22 cellular contexts compared by ENCODE assay signal in genomic region chr9:131017067-131017466, GRCh38. TPM values are rescaled to one million over a fixed set of nuclear protein-coding genes. Genes with fewer than 3 reads are reported as not detected.
DNase-seq lines count a peak whose midpoint lies in the region; ATAC-seq, FAIRE-seq and TF ChIP-seq lines count a peak whose summit lies in the region.
"Had no signal": no experiment of that assay in that cellular context is flagged by ENCODE, and none has a peak within 500 bp of the region (broad histone marks: within the 10 kb centered on the region; RNA-seq: fewer than 3 reads in every experiment).

No MANE protein-coding gene starts in this region.

- H2BK120ac ChIP-seq in H1 (replicated peaks; ENCODE audit: low read depth, low read length): no peak overlapping the region

- no peak overlapping the region for H2BK15ac ChIP-seq in H1 (ENCODE audit: low read length)

- no peaks in the 10 kb centered on the region for H3K36me3 ChIP-seq in heart right ventricle
- H3K36me3 ChIP-seq in H1 (ENCODE audit: control insufficient read depth in 2 of 4, insufficient read depth in 4 of 4, low read length in 3 of 4): no peaks in the 10 kb centered on the region
- no peaks in the 10 kb centered on the region for H3K36me3 ChIP-seq in neural progenitor cell
- no peaks in the 10 kb centered on the region for H3K36me3 ChIP-seq in naive thymus-derived CD4-positive, alpha-beta T cell (ENCODE audit: control insufficient read depth in 2 of 3, insufficient read depth in 3 of 3, low read length in 3 of 3)
- no peaks in the 10 kb centered on the region for H3K36me3 ChIP-seq in effector memory CD4-positive, alpha-beta T cell (ENCODE audit: control insufficient read depth, insufficient read depth, low read length)
- H3K36me3 ChIP-seq: Peyer's patch had no signal

- intact Hi-C loops in left cardiac atrium (cut with DNase I): no loop called here
- intact Hi-C loops in heart right ventricle (cut with DNase I): no loop called here
- intact Hi-C loops in naive thymus-derived CD4-positive, alpha-beta T cell (cut with micrococcal nuclease): no loop called here

- 62 to 65% methylated on average over 21 of the region's 21 CpGs for WGBS in heart right ventricle, 2 donors
- WGBS in H1 (ENCODE audit: extremely low coverage in 1 of 2, insufficient coverage in 1 of 2, insufficient read length in 1 of 2, insufficient replicate concordance in 2 of 2, low coverage in 1 of 2, low lambda C conversion rate in 2 of 2, missing lambda C conversion rate in 1 of 2), 2 experiments: 91% methylated on average over 21 of the region's 21 CpGs; no CpG with 5 or more reads in 1 of the 2 experiments

- no peak overlapping the region for H3K4ac ChIP-seq in H1 (replicated peaks; ENCODE audit: insufficient read length, low read depth, low read length)

- H3K23me2 ChIP-seq in H1 (ENCODE audit: low read depth, low read length): no peaks in the 10 kb centered on the region

- TF ChIP-seq EP300 in H1 (IDR thresholded peaks at IDR 0.05; ENCODE audit: borderline replicate concordance in 1 of 2, low read depth in 2 of 2, low read length in 2 of 2): no peak

- peaks cover 0 to 31% (median 13%) of the 10 kb centered on the region in 7 donors for H3K27me3 ChIP-seq in heart right ventricle
- H3K27me3 ChIP-seq in H1 (replicated peaks in 1 of 4; ENCODE audit: control insufficient read depth in 3 of 4, extremely low read depth in 1 of 4, insufficient read depth in 3 of 4, low read length in 3 of 4): no peaks in the 10 kb centered on the region
- no peaks in the 10 kb centered on the region for H3K27me3 ChIP-seq in neural progenitor cell
- H3K27me3 ChIP-seq in naive thymus-derived CD4-positive, alpha-beta T cell (ENCODE audit: control insufficient read depth in 2 of 2, insufficient read depth in 2 of 2, low read length in 2 of 2): no peaks in the 10 kb centered on the region
- no peaks in the 10 kb centered on the region for H3K27me3 ChIP-seq in effector memory CD4-positive, alpha-beta T cell (replicated peaks; ENCODE audit: control insufficient read depth, insufficient read depth, low read length, poor library complexity, severe bottlenecking)
- H3K27me3 ChIP-seq: Peyer's patch had no signal

- H3K18ac ChIP-seq in H1 (ENCODE audit: extremely low read depth, low read length): no peak overlapping the region

- H3K4me1 Mint-ChIP-seq in neural progenitor cell (peaks cover 26% of the 10 kb centered on the region), glutamatergic neuron (ENCODE audit: low read depth, unreplicated experiment) (no peaks in the 10 kb centered on the region)
- peaks cover 0 to 2% (median 0%) of the 10 kb centered on the region in 7 donors for H3K4me1 Mint-ChIP-seq in naive thymus-derived CD4-positive, alpha-beta T cell
- H3K4me1 Mint-ChIP-seq: IgD-negative memory B cell had no signal

- H3K27me3 Mint-ChIP-seq in neural progenitor cell (ENCODE audit: insufficient read depth, low read depth) (peaks cover 14% of the 10 kb centered on the region), glutamatergic neuron (ENCODE audit: unreplicated experiment) (peaks cover 5% of the 10 kb centered on the region)
- H3K27me3 Mint-ChIP-seq in naive thymus-derived CD4-positive, alpha-beta T cell: peaks cover 3 to 21% (median 13%) of the 10 kb centered on the region in 5 donors

- peaks cover 0 to 11% (median 0%) of the 10 kb centered on the region in 9 donors for H3K4me1 ChIP-seq in heart right ventricle
- peaks cover 0 to 10% (median 4%) of the 10 kb centered on the region in 4 experiments; a peak in 5 of 7 replicates for H3K4me1 ChIP-seq in H1 (replicated peaks in 1 of 4; ENCODE audit: control insufficient read depth in 3 of 4, insufficient read depth in 4 of 4, low read length in 3 of 4)
- peaks cover 8% of the 10 kb centered on the region for H3K4me1 ChIP-seq in neural progenitor cell
- H3K4me1 ChIP-seq in naive thymus-derived CD4-positive, alpha-beta T cell (ENCODE audit: control insufficient read depth in 2 of 2, insufficient read depth in 2 of 2, low read length in 2 of 2): no peaks in the 10 kb centered on the region
- no peaks in the 10 kb centered on the region for H3K4me1 ChIP-seq in effector memory CD4-positive, alpha-beta T cell (ENCODE audit: control insufficient read depth, insufficient read depth, low read length, poor library complexity, severe bottlenecking)
- H3K4me1 ChIP-seq: Peyer's patch had no signal

- H3K56ac ChIP-seq in H1 (replicated peaks; ENCODE audit: insufficient read length, low read depth, low read length): no peak overlapping the region

- H3K9me3 ChIP-seq in heart right ventricle (peaks cover 0 to 10% (median 0%) of the 10 kb centered on the region in 11 donors), H1 (ENCODE audit: insufficient read depth in 2 of 2, low read depth in 1 of 2, low read length in 1 of 2) (no peaks in the 10 kb centered on the region), neural progenitor cell (ENCODE audit: low read depth) (no peaks in the 10 kb centered on the region)
- H3K9me3 ChIP-seq in naive thymus-derived CD4-positive, alpha-beta T cell (ENCODE audit: control insufficient read depth in 2 of 3, low read length in 3 of 3): no peaks in the 10 kb centered on the region
- no peaks in the 10 kb centered on the region for H3K9me3 ChIP-seq in effector memory CD4-positive, alpha-beta T cell (ENCODE audit: control insufficient read depth, low read length)
- H3K9me3 ChIP-seq: Peyer's patch, SK-N-SH had no signal

- H3K23ac ChIP-seq in H1 (ENCODE audit: insufficient read length): no peak overlapping the region

- H3K4me3 ChIP-seq in heart right ventricle (no peak overlapping the region), H1 (ENCODE audit: extremely low read depth in 1 of 4, insufficient read depth in 2 of 4, low read depth in 3 of 4, low read length in 4 of 4) (no peak overlapping the region), neural progenitor cell (no peak overlapping the region)
- H3K4me3 ChIP-seq in naive thymus-derived CD4-positive, alpha-beta T cell (ENCODE audit: low read length): no peak overlapping the region
- H3K4me3 ChIP-seq in effector memory CD4-positive, alpha-beta T cell (ENCODE audit: insufficient read depth, low read depth, low read length, poor library complexity, severe bottlenecking): no peak overlapping the region
- H3K4me3 ChIP-seq: Peyer's patch had no signal

- H2AFZ ChIP-seq in H1 (ENCODE audit: low read length) (no peak overlapping the region), neural progenitor cell (replicated peaks) (peak overlapping the region; percentile 19)

- no peaks in the 10 kb centered on the region for H3F3A ChIP-seq in neural progenitor cell (ENCODE audit: low read depth)

- H2BK12ac ChIP-seq in H1 (ENCODE audit: low read depth, low read length): no peak overlapping the region

- FAIRE-seq in H1 (lab: Jason Lieb, UNC): no peak
- FAIRE-seq: A204.1, GM12892 had no signal

- H3K9me3 Mint-ChIP-seq in neural progenitor cell: no peaks in the 10 kb centered on the region
- peaks cover 7% of the 10 kb centered on the region for H3K9me3 Mint-ChIP-seq in glutamatergic neuron (ENCODE audit: unreplicated experiment)
- peaks cover 0 to 2% (median 0%) of the 10 kb centered on the region in 11 donors for H3K9me3 Mint-ChIP-seq in naive thymus-derived CD4-positive, alpha-beta T cell
- no peaks in the 10 kb centered on the region for H3K9me3 Mint-ChIP-seq in activated naive CD4-positive, alpha-beta T cell treated with anti-CD3 and anti-CD28 coated beads, Interleukin-2, amount 50 U/mL, for 72 hours

- H3K36me3 Mint-ChIP-seq in neural progenitor cell (no peaks in the 10 kb centered on the region), glutamatergic neuron (ENCODE audit: unreplicated experiment) (no peaks in the 10 kb centered on the region)
- H3K36me3 Mint-ChIP-seq in naive thymus-derived CD4-positive, alpha-beta T cell: no peaks in the 10 kb centered on the region
- H3K36me3 Mint-ChIP-seq in activated naive CD4-positive, alpha-beta T cell treated with anti-CD3 and anti-CD28 coated beads, Interleukin-2, amount 50 U/mL, for 72 hours: no peaks in the 10 kb centered on the region
- H3K36me3 Mint-ChIP-seq: IgD-negative memory B cell had no signal

- TF ChIP-seq CTCF in heart right ventricle (IDR thresholded peaks at IDR 0.05): no peak
- TF ChIP-seq CTCF in H1 (IDR thresholded peaks at IDR 0.05; ENCODE audit: control extremely low read depth in 1 of 3, insufficient read depth in 1 of 3, low read depth in 1 of 3, low read length in 3 of 3): no peak
- TF ChIP-seq CTCF in neural progenitor cell (IDR thresholded peaks at IDR 0.05): no peak
- TF ChIP-seq CTCF in glutamatergic neuron (IDR thresholded peaks at IDR 0.05; ENCODE audit: partially characterized antibody, unreplicated experiment): no peak

- no peak overlapping the region for H4K91ac ChIP-seq in H1 (replicated peaks; ENCODE audit: insufficient read length, low read length)

- H3K4me2 ChIP-seq in H1 (ENCODE audit: insufficient read depth in 1 of 2, low read depth in 2 of 2, low read length in 2 of 2) (no peak overlapping the region), neural progenitor cell (no peak overlapping the region)
- H3K4me2 ChIP-seq: SK-N-SH had no signal

- CTCF ChIA-PET in H1 (lab: Charles Lee; ENCODE audit: partially characterized antibody): interaction anchor here (0.6 to 17.5 kb wide), 11 partner anchors 9 to 161 kb away, joined by 3 to 156 read pairs (median 4); no protein-coding TSS in a partner anchor
- CTCF ChIA-PET in naive thymus-derived CD4-positive, alpha-beta T cell (lab: Charles Lee): interaction anchor here (0.7 kb wide), 1 partner anchor 9 kb away, joined by 3 read pairs; no protein-coding TSS in a partner anchor

- no peak overlapping the region for H2AK5ac ChIP-seq in H1 (ENCODE audit: low read depth, low read length)

- H3K79me1 ChIP-seq in H1 (ENCODE audit: low read depth, low read length): peaks cover 7% of the 10 kb centered on the region; the same call in 1 of the 2 replicates

- H3K27ac Mint-ChIP-seq in neural progenitor cell: peak overlapping the region; percentile 90
- H3K27ac Mint-ChIP-seq in glutamatergic neuron (ENCODE audit: unreplicated experiment): no peak overlapping the region
- no peak overlapping the region for H3K27ac Mint-ChIP-seq in naive thymus-derived CD4-positive, alpha-beta T cell
- no peak overlapping the region for H3K27ac Mint-ChIP-seq in activated naive CD4-positive, alpha-beta T cell treated with anti-CD3 and anti-CD28 coated beads, Interleukin-2, amount 50 U/mL, for 72 hours
- H3K27ac Mint-ChIP-seq: IgD-negative memory B cell had no signal

- H3K4me3 Mint-ChIP-seq in neural progenitor cell: no peak overlapping the region
- H3K4me3 Mint-ChIP-seq in glutamatergic neuron (ENCODE audit: unreplicated experiment): no peak overlapping the region
- H3K4me3 Mint-ChIP-seq in naive thymus-derived CD4-positive, alpha-beta T cell: no peak overlapping the region
- H3K4me3 Mint-ChIP-seq: IgD-negative memory B cell had no signal

- H2BK20ac ChIP-seq in H1 (ENCODE audit: low read length): no peak overlapping the region

- DNase-seq in left cardiac atrium (peak; percentile 37), heart right ventricle (no peak), H1 (ENCODE audit: low read depth in 1 of 2, low spot score in 2 of 2) (no peak), neural progenitor cell (ENCODE audit: low spot score) (no peak), glutamatergic neuron (no peak)
- DNase-seq in naive thymus-derived CD4-positive, alpha-beta T cell: no peak
- no peak for DNase-seq in activated naive CD4-positive, alpha-beta T cell treated with anti-CD3 and anti-CD28 coated beads, Interleukin-2, amount 50 U/mL, for 72 hours (ENCODE audit: low spot score in 2 of 2)
- no peak for DNase-seq in effector memory CD4-positive, alpha-beta T cell
- DNase-seq: AML-193, DMS79 treated with DMSO at 0.1 percent for 48 hours, GDM1, MV-4-11, NCI-H1417 treated with DMSO at 0.1 percent for 48 hours, NCI-H2029, NCI-H2227 treated with DMSO at 0.1 percent for 48 hours, NCI-H526 treated with DMSO at 0.1 percent for 48 hours, Peyer's patch, Right ventricle myocardium superior, SK-N-SH had no signal

- no peak overlapping the region for H4K5ac ChIP-seq in H1 (ENCODE audit: insufficient read length, low read depth, low read length)

- TF ChIP-seq RAD21 in H1 (IDR thresholded peaks at IDR 0.05 in 1 of 2, conservative IDR thresholded peaks at IDR 0.05 in 1 of 2; ENCODE audit: low read depth in 2 of 2, low read length in 2 of 2): no peak

- no peak overlapping the region for H4K8ac ChIP-seq in H1 (ENCODE audit: extremely low read depth, insufficient read depth, low read length)

- TF ChIP-seq POLR2A in H1 (IDR thresholded peaks at IDR 0.05; ENCODE audit: control extremely low read depth in 1 of 2, low read depth in 2 of 2, low read length in 2 of 2): no peak

- H3K27ac ChIP-seq in heart right ventricle (no peak overlapping the region), H1 (ENCODE audit: low read depth, low read length) (no peak overlapping the region), neural progenitor cell (no peak overlapping the region)
- H3K27ac ChIP-seq in naive thymus-derived CD4-positive, alpha-beta T cell (ENCODE audit: low read depth, low read length): no peak overlapping the region
- H3K27ac ChIP-seq in effector memory CD4-positive, alpha-beta T cell (ENCODE audit: insufficient read depth, low read length, poor library complexity, severe bottlenecking): no peak overlapping the region
- H3K27ac ChIP-seq: Peyer's patch had no signal

- no peak overlapping the region for H3K9ac ChIP-seq in H1 (replicated peaks in 1 of 4; ENCODE audit: extremely low read depth in 1 of 4, low read depth in 3 of 4, low read length in 3 of 4)
- H3K9ac ChIP-seq in neural progenitor cell: no peak overlapping the region
- H3K9ac ChIP-seq: SK-N-SH had no signal

- no peak overlapping the region for H2BK5ac ChIP-seq in H1 (ENCODE audit: low read depth, low read length)

- no peak overlapping the region for H3K14ac ChIP-seq in H1 (ENCODE audit: insufficient read length)

- H4K20me1 ChIP-seq in H1 (replicated peaks in 1 of 2; ENCODE audit: control insufficient read depth in 1 of 2, insufficient read depth in 2 of 2, low read length in 2 of 2) (peaks cover 0 to 2% of the 10 kb centered on the region in 2 experiments), neural progenitor cell (ENCODE audit: low read depth) (no peaks in the 10 kb centered on the region)

- no peak for ATAC-seq in left cardiac atrium
- ATAC-seq in heart right ventricle: no peak
- no peak for ATAC-seq in naive thymus-derived CD4-positive, alpha-beta T cell
- ATAC-seq in activated naive CD4-positive, alpha-beta T cell treated with anti-CD3 and anti-CD28 coated beads, Interleukin-2, amount 50 U/mL, for 72 hours: no peak

- H3K79me2 ChIP-seq in H1 (ENCODE audit: control insufficient read depth in 1 of 2, insufficient read depth in 2 of 2, low read length in 2 of 2) (no peaks in the 10 kb centered on the region), neural progenitor cell (ENCODE audit: low read depth) (no peaks in the 10 kb centered on the region)

- POLR2A ChIA-PET in H1 (lab: Charles Lee; ENCODE audit: partially characterized antibody): interaction anchor here (1.0 kb wide), 1 partner anchor 9 kb away, joined by 4 read pairs; no protein-coding TSS in a partner anchor
- POLR2A ChIA-PET in naive thymus-derived CD4-positive, alpha-beta T cell (lab: Charles Lee): no interaction called here

RNA-seq across cellular contexts. Expression of gene LAMC3, which starts 8.1 kb away (rescaled TPM):
- total RNA-seq in left cardiac atrium: 1 to 10 TPM in 1 of 2 donors, under 1 TPM in 1; 0.29 to 1.1 TPM
- total RNA-seq in heart right ventricle: 1 to 10 TPM in 2 of 10 donors, under 1 TPM in 7, not detected in 1; 0.11 to 5.4 (median 0.30) TPM
- polyA plus RNA-seq in heart right ventricle: under 1 TPM; 0.07 to 0.67 TPM
- 12.3 and 13.2 TPM in 2 replicates for total RNA-seq in H1 (2021; fragmentation: NEBNext Ultra II Directional; extraction: Animal tissue kit (Norgen Biotek cat#: 25700))
- 9.3 and 11.5 TPM in 2 replicates for polyA plus RNA-seq in H1 (2011; rRNA removed)
- polyA plus RNA-seq in H1 (2011; cell fraction: cytosol; rRNA removed): 6.0 TPM
- 24.8 TPM for polyA plus RNA-seq in H1 (2011; cell fraction: nucleus; rRNA removed)
- 8.0 to 13.0 TPM (median 12.4 TPM) in 4 replicates for polyA plus RNA-seq in H1 (2012, experiment 1 of 2)
- polyA plus RNA-seq in H1 (2012, experiment 2 of 2): 10.7 TPM
- 18.4 TPM for polyA plus RNA-seq in H1 (2013, experiment 1 of 2)
- polyA plus RNA-seq in H1 (2013, experiment 2 of 2): 15.1 TPM
- 3.8 and 4.1 TPM in 2 replicates for polyA minus RNA-seq in H1 (2011; rRNA and poly(A)+ RNA removed)
- 4.8 TPM for polyA minus RNA-seq in H1 (2011; cell fraction: cytosol; rRNA and poly(A)+ RNA removed)
- polyA minus RNA-seq in H1 (2011; cell fraction: nucleus; rRNA and poly(A)+ RNA removed): 7.2 TPM
- total RNA-seq in neural progenitor cell (ENCODE audit: low replicate concordance): 0.03 TPM in 1 of 2 replicates, not detected in the other
- total RNA-seq in glutamatergic neuron (ENCODE audit: unreplicated experiment): 0.17 TPM
- total RNA-seq in naive thymus-derived CD4-positive, alpha-beta T cell: 1 to 10 TPM in 4 of 5 experiments, under 1 TPM in 1; 0.07 to 9.2 (median 3.5) TPM
- under 1 TPM; 0.07 to 0.09 TPM for polyA plus RNA-seq in naive thymus-derived CD4-positive, alpha-beta T cell
- total RNA-seq in activated naive CD4-positive, alpha-beta T cell treated with anti-CD3 and anti-CD28 coated beads, Interleukin-2, amount 50 U/mL, for 72 hours: 1 to 10 TPM; 1.0 to 1.1 TPM
- polyA plus RNA-seq: IgD-negative memory B cell had no signal
